ENCODE assay signal across 8 cellular contexts in the genomic region with DNA sequence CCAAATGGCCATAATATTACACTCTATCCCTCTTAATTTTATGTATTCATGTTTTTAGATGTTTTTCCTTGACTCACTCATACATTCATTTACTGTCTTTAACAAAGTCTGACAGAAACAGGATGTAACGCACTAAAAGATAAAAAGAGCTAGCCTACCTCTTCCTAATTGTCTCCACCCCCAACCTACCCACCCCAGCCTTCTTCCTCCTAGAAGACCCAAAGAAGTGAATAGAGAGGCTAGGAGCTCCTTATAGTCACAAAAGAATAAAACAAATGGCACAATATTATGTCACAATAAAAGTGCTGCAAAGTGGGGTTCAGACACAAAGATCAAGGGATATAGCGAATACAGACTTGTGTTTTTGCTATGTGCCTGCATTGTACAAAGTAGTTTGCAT. TPM values are rescaled to one million over a fixed set of nuclear protein-coding genes. Genes with fewer than 3 reads are reported as not detected.
DNase-seq lines count a peak whose midpoint lies in the region; TF ChIP-seq lines count a peak whose summit lies in the region.

No MANE protein-coding gene starts in this region.

- WGBS in mammary epithelial cell (ENCODE audit: low coverage, missing lambda C conversion rate), result 0% methylated on average over 2 of the region's 2 CpGs

- CTCF ChIA-PET in mammary epithelial cell (lab: Charles Lee; ENCODE audit: low non-redundant PET), result no interaction called here

- H3K9me3 ChIP-seq in mammary epithelial cell (replicated peaks; ENCODE audit: insufficient read depth, low read length), result no peaks in the 10 kb centered on the region
- H3K9me3 ChIP-seq in mucosa of stomach (ENCODE audit: control insufficient read depth, low read length), result no peaks in the 10 kb centered on the region

- in situ Hi-C loops in KBM-7 (cut with MboI; ENCODE audit: low pct_unique_long_range_greater_than_20kb, low sequenced_read_pairs) (loop anchor here (25.0 kb wide), 1 partner anchor 112 kb away; no protein-coding TSS in a partner anchor), mammary epithelial cell (cut with MboI; ENCODE audit: low sequenced_read_pairs in 2 of 2) (loop anchor here (10.0 kb wide), 1 partner anchor 310 kb away; no protein-coding TSS in a partner anchor)

- peak overlapping the region; percentile 93 for H3K4me2 ChIP-seq in mammary epithelial cell (ENCODE audit: insufficient read depth, low read depth, low read length)

- no peak for TF ChIP-seq CTCF in mammary epithelial cell (conservative IDR thresholded peaks at IDR 0.05 in 1 of 2, IDR thresholded peaks at IDR 0.05 in 1 of 2; ENCODE audit: extremely low read depth in 1 of 2, insufficient read depth in 1 of 2, low read depth in 1 of 2, low read length in 2 of 2)

- dilution Hi-C loops in mammary epithelial cell (cut with HindIII; ENCODE audit: low sequenced_read_pairs), result no loop called here

- peak overlapping the region; percentile 89 for H2AFZ ChIP-seq in ACC112 (ENCODE audit: low read length, unreplicated experiment)
- peak overlapping the region; percentile 99 for H2AFZ ChIP-seq in mammary epithelial cell (ENCODE audit: low read depth, low read length)

- H4K20me1 ChIP-seq in mammary epithelial cell (ENCODE audit: insufficient read depth, low read length), result no peaks in the 10 kb centered on the region

- H3K27me3 ChIP-seq in ACC112 (ENCODE audit: insufficient read depth, low read length) (no peaks in the 10 kb centered on the region), mammary epithelial cell (ENCODE audit: insufficient read depth, low read length) (no peaks in the 10 kb centered on the region), mucosa of stomach (ENCODE audit: control insufficient read depth, insufficient read depth, low read length) (no peaks in the 10 kb centered on the region)

- intact Hi-C loops in mammary epithelial cell (cut with micrococcal nuclease), result loop anchor here (2.0 kb wide), 1 partner anchor 186 kb away; no protein-coding TSS in a partner anchor

- DNase-seq in KBM-7 (peak; percentile 54), mammary epithelial cell (no peak), NCI-H1105 treated with DMSO at 0.1 percent for 48 hours (lab: John Stamatoyannopoulos, UW) (no peak), HPDE6-E6E7 (ENCODE audit: extremely low spot score) (no peak), RPMI8226 (no peak), NCI-H748 treated with DMSO at 0.1 percent for 48 hours (lab: John Stamatoyannopoulos, UW) (no peak)

- H3K9ac ChIP-seq in mammary epithelial cell (ENCODE audit: insufficient read depth, low read length) (peak overlapping the region; percentile 99), mucosa of stomach (ENCODE audit: low read length) (peak overlapping the region; percentile 92)

- H3K4me3 ChIP-seq in ACC112 (ENCODE audit: low read depth, low read length) (peak overlapping the region; percentile 89), mammary epithelial cell (replicated peaks in 1 of 3; ENCODE audit: insufficient read depth in 1 of 3, low read depth in 2 of 3, low read length in 3 of 3) (peak overlapping the region; percentile 80 to 99 (median 93)), mucosa of stomach (ENCODE audit: low read length) (peak overlapping the region; percentile 98)

- H3K36me3 ChIP-seq in ACC112 (ENCODE audit: insufficient read depth, low read length), result peaks cover 22% of the 10 kb centered on the region
- peaks cover 22% of the 10 kb centered on the region for H3K36me3 ChIP-seq in mammary epithelial cell (ENCODE audit: insufficient read depth, low read length)
- H3K36me3 ChIP-seq in mucosa of stomach (ENCODE audit: control insufficient read depth, insufficient read depth, low read length), result peaks cover 4% of the 10 kb centered on the region

- H3K4me1 ChIP-seq in ACC112 (ENCODE audit: control insufficient read depth, insufficient read depth, low read length, unreplicated experiment) (peaks cover 11% of the 10 kb centered on the region), mammary epithelial cell (ENCODE audit: insufficient read depth, low read length) (peaks cover 27% of the 10 kb centered on the region), mucosa of stomach (ENCODE audit: control insufficient read depth, insufficient read depth, low read length) (peaks cover 14% of the 10 kb centered on the region)

- H3K27ac ChIP-seq in ACC112 (ENCODE audit: low read depth, low read length) (peak overlapping the region; percentile 91), mammary epithelial cell (ENCODE audit: insufficient read depth, low read depth, low read length) (peak overlapping the region; percentile 98)

- no TSS peak for BruUV-seq in mammary epithelial cell (replicated peaks; lab: Mats Ljungman, UMichigan)

- peaks cover 29% of the 10 kb centered on the region for H3K79me2 ChIP-seq in ACC112 (ENCODE audit: control insufficient read depth, insufficient read depth, low read length, unreplicated experiment)
- H3K79me2 ChIP-seq in mammary epithelial cell (ENCODE audit: insufficient read depth, low read length), result peaks cover 50% of the 10 kb centered on the region

RNA-seq across cellular contexts. Expression of gene NOL8, which starts 0.7 kb away (rescaled TPM):
- 10 to 100 TPM; 21.8 to 42.4 TPM for total RNA-seq in mammary epithelial cell
- 13.7 TPM for polyA plus RNA-seq in mammary epithelial cell
- polyA minus RNA-seq in mammary epithelial cell, result 14.5 TPM

RNA-seq across cellular contexts. Expression of gene CENPP, which starts 1.3 kb away (rescaled TPM):
- 1 to 10 TPM; 3.0 to 7.5 TPM for total RNA-seq in mammary epithelial cell
- 4.4 TPM for polyA plus RNA-seq in mammary epithelial cell
- 2.6 TPM for polyA minus RNA-seq in mammary epithelial cell

RNA-seq across cellular contexts. Expression of gene IARS1, which starts 31.0 kb away (rescaled TPM):
- total RNA-seq in mammary epithelial cell, result 100 to 1,000 TPM; 240 to 401 TPM
- polyA plus RNA-seq in mammary epithelial cell, result 67.3 TPM
- 401 TPM for polyA minus RNA-seq in mammary epithelial cell
